ENCODE assay signal across 11 cellular contexts in genomic region chr6:31908791-31909190, GRCh38. TPM values are rescaled to one million over a fixed set of nuclear protein-coding genes. Genes with fewer than 3 reads are reported as not detected.
DNase-seq lines count a peak whose midpoint lies in the region; ATAC-seq and TF ChIP-seq lines count a peak whose summit lies in the region.
"Had no signal": no experiment of that assay in that cellular context is flagged by ENCODE, and none has a peak within 500 bp of the region (broad histone marks: within the 10 kb centered on the region; RNA-seq: fewer than 3 reads in every experiment).

No MANE protein-coding gene starts in this region.

- TF ChIP-seq CTCF in RWPE2 (IDR thresholded peaks at IDR 0.05; ENCODE audit: poor library complexity, severe bottlenecking) (no peak), left ventricle myocardium inferior (IDR thresholded peaks at IDR 0.05; ENCODE audit: borderline replicate concordance) (no peak)

- H3K4me1 Mint-ChIP-seq in activated CD8-positive, alpha-beta memory T cell treated with anti-CD3 and anti-CD28 coated beads, Interleukin-2, amount 10 ng/mL, durations not matched to agents 7 days and 5 days, result peaks cover 25% of the 10 kb centered on the region

- H3K36me3 Mint-ChIP-seq in activated CD8-positive, alpha-beta memory T cell treated with anti-CD3 and anti-CD28 coated beads, Interleukin-2, amount 10 ng/mL, durations not matched to agents 7 days and 5 days, result no peaks in the 10 kb centered on the region

- H3K27ac ChIP-seq in RWPE2 (ENCODE audit: poor library complexity, severe bottlenecking), result no peak overlapping the region
- H3K27ac ChIP-seq in left ventricle myocardium inferior (replicated peaks), result no peak overlapping the region
- H3K27ac ChIP-seq: ascending aorta had no signal

- no peak for DNase-seq in activated CD8-positive, alpha-beta memory T cell treated with anti-CD3 and anti-CD28 coated beads, Interleukin-2, amount 10 ng/mL, durations not matched to agents 7 days and 5 days
- DNase-seq in activated CD8-positive, alpha-beta memory T cell treated with anti-CD3 and anti-CD28 coated beads for 24 hours, result no peak
- DNase-seq in RWPE2 (ENCODE audit: low spot score) (no peak), left ventricle myocardium inferior (no peak), NOMO-1 treated with dmso at 0.1 percent for 144 hours (lab: John Stamatoyannopoulos, UW; ENCODE audit: unreplicated experiment) (no peak)
- no peak for DNase-seq in stimulated activated naive CD8-positive, alpha-beta T cell treated with anti-CD3 and anti-CD28 coated beads, Interleukin-15, Interleukin-2, amounts not matched to agents 100 U/mL and 50 U/mL, for 24 hours
- DNase-seq: NCI-H1105 treated with DMSO at 0.1 percent for 48 hours; stimulated activated naive CD4-positive, alpha-beta T cell treated with Interleukin-2 at 50 U/mL for 16 hours had no signal

- no peaks in the 10 kb centered on the region for H3K27me3 ChIP-seq in RWPE2 (ENCODE audit: insufficient read depth, poor library complexity, severe bottlenecking)
- peaks cover 41% of the 10 kb centered on the region for H3K27me3 ChIP-seq in left ventricle myocardium inferior (ENCODE audit: low read depth)
- H3K27me3 ChIP-seq: ascending aorta had no signal

- H3K4me1 ChIP-seq in RWPE2 (ENCODE audit: insufficient read depth, poor library complexity, severe bottlenecking), result peaks cover 16% of the 10 kb centered on the region
- no peaks in the 10 kb centered on the region for H3K4me1 ChIP-seq in left ventricle myocardium inferior

- H3K36me3 ChIP-seq in RWPE2 (ENCODE audit: low read depth) (no peaks in the 10 kb centered on the region), left ventricle myocardium inferior (no peaks in the 10 kb centered on the region)
- H3K36me3 ChIP-seq: ascending aorta had no signal

- peaks cover 12% of the 10 kb centered on the region for H3K27me3 Mint-ChIP-seq in activated CD8-positive, alpha-beta memory T cell treated with anti-CD3 and anti-CD28 coated beads, Interleukin-2, amount 10 ng/mL, durations not matched to agents 7 days and 5 days

- no peaks in the 10 kb centered on the region for H3K9me3 Mint-ChIP-seq in activated CD8-positive, alpha-beta memory T cell treated with anti-CD3 and anti-CD28 coated beads, Interleukin-2, amount 10 ng/mL, durations not matched to agents 7 days and 5 days (ENCODE audit: low read depth)

- H3K4me3 ChIP-seq in RWPE2 (ENCODE audit: severe bottlenecking) (no peak overlapping the region), left ventricle myocardium inferior (no peak overlapping the region)
- H3K4me3 ChIP-seq: ascending aorta had no signal

- no peak overlapping the region for H3K4me3 Mint-ChIP-seq in activated CD8-positive, alpha-beta memory T cell treated with anti-CD3 and anti-CD28 coated beads, Interleukin-2, amount 10 ng/mL, durations not matched to agents 7 days and 5 days

- intact Hi-C loops in left ventricle myocardium inferior (cut with micrococcal nuclease), result no loop called here

- ATAC-seq in activated CD8-positive, alpha-beta memory T cell treated with anti-CD3 and anti-CD28 coated beads, Interleukin-2, amount 10 ng/mL, durations not matched to agents 7 days and 5 days, result peak; percentile 56
- peak; percentile 69 for ATAC-seq in HG02885 (IDR thresholded peaks at IDR 0.05; ENCODE audit: poor library complexity, unreplicated experiment)
- ATAC-seq in RWPE2 (ENCODE audit: low read depth), result 0 out of 3 replicates have a peak, but pooled peaks have one; percentile 33
- peak; percentile 47 for ATAC-seq in stimulated activated naive CD8-positive, alpha-beta T cell treated with anti-CD3 and anti-CD28 coated beads, Interleukin-15, Interleukin-2, amounts not matched to agents 100 U/mL and 50 U/mL, for 24 hours
- no peak for ATAC-seq in HG02840 (IDR thresholded peaks at IDR 0.05; ENCODE audit: low FRiP score, unreplicated experiment)

- H3K9me3 ChIP-seq in RWPE2 (ENCODE audit: severe bottlenecking), result no peaks in the 10 kb centered on the region
- H3K9me3 ChIP-seq in left ventricle myocardium inferior (replicated peaks), result no peaks in the 10 kb centered on the region
- H3K9me3 ChIP-seq: ascending aorta had no signal

- peak overlapping the region; percentile 42 for H3K27ac Mint-ChIP-seq in activated CD8-positive, alpha-beta memory T cell treated with anti-CD3 and anti-CD28 coated beads, Interleukin-2, amount 10 ng/mL, durations not matched to agents 7 days and 5 days

- CTCF ChIA-PET in activated CD8-positive, alpha-beta memory T cell treated with anti-CD3 and anti-CD28 coated beads, Interleukin-2, amount 10 ng/mL, durations not matched to agents 7 days and 5 days (lab: Charles Lee), result interaction anchor here (0.6 to 2.4 kb wide), 5 partner anchors 10 to 239 kb away, joined by 3 to 8 read pairs (median 3); no protein-coding TSS in a partner anchor

RNA-seq across cellular contexts. Expression of gene ZBTB12, which starts 6.9 kb away (rescaled TPM):
- 1 to 10 TPM; 1.5 to 3.3 TPM for total RNA-seq in activated CD8-positive, alpha-beta memory T cell treated with anti-CD3 and anti-CD28 coated beads, Interleukin-2, amount 10 ng/mL, durations not matched to agents 7 days and 5 days
- 3.5 TPM for total RNA-seq in left ventricle myocardium inferior

RNA-seq across cellular contexts. Expression of gene EHMT2, which starts 11.3 kb away (rescaled TPM):
- total RNA-seq in activated CD8-positive, alpha-beta memory T cell treated with anti-CD3 and anti-CD28 coated beads, Interleukin-2, amount 10 ng/mL, durations not matched to agents 7 days and 5 days, result 10 to 100 TPM; 78.7 to 79.0 TPM
- 15.6 TPM for total RNA-seq in left ventricle myocardium inferior

RNA-seq across cellular contexts. Expression of gene C2, which starts 18.7 kb away (rescaled TPM):
- total RNA-seq in activated CD8-positive, alpha-beta memory T cell treated with anti-CD3 and anti-CD28 coated beads, Interleukin-2, amount 10 ng/mL, durations not matched to agents 7 days and 5 days, result under 1 TPM; 0.61 to 0.80 TPM
- total RNA-seq in left ventricle myocardium inferior, result 9.7 TPM

RNA-seq across cellular contexts. Expression of gene SLC44A4, which starts 30.0 kb away (rescaled TPM):
- total RNA-seq in activated CD8-positive, alpha-beta memory T cell treated with anti-CD3 and anti-CD28 coated beads, Interleukin-2, amount 10 ng/mL, durations not matched to agents 7 days and 5 days, result not detected
- 0.08 TPM for total RNA-seq in left ventricle myocardium inferior
- total RNA-seq: ascending aorta had no signal

RNA-seq across cellular contexts. Expression of gene CFB, which starts 37.1 kb away (rescaled TPM):
- total RNA-seq in activated CD8-positive, alpha-beta memory T cell treated with anti-CD3 and anti-CD28 coated beads, Interleukin-2, amount 10 ng/mL, durations not matched to agents 7 days and 5 days, result under 1 TPM in 1 of 2 experiments, not detected in 1; 0.12 TPM
- 3.7 TPM for total RNA-seq in left ventricle myocardium inferior
